ENCODE assay signal across 1 cellular context in genomic region chr2:201120500-201120899, GRCh38.
TF ChIP-seq lines count a peak whose summit lies in the region.

No MANE protein-coding gene starts in this region.

TF ChIP-seq in liver, 16 proteins besides CTCF, POLR2A, EP300 and RAD21 (continued from another document):
- TF ChIP-seq REST (IDR thresholded peaks at IDR 0.05) (no peak), JUND (IDR thresholded peaks at IDR 0.05) (no peak), ATF3 (IDR thresholded peaks at IDR 0.05) (no peak), NR2F2 (IDR thresholded peaks at IDR 0.05) (no peak), SP1 (IDR thresholded peaks at IDR 0.05) (no peak), GABPA (IDR thresholded peaks at IDR 0.05 in 1 of 2, conservative IDR thresholded peaks at IDR 0.05 in 1 of 2) (no peak), HNF4G (IDR thresholded peaks at IDR 0.05) (no peak), FOXA1 (IDR thresholded peaks at IDR 0.05) (no peak)
- TF ChIP-seq, protein P1, sequence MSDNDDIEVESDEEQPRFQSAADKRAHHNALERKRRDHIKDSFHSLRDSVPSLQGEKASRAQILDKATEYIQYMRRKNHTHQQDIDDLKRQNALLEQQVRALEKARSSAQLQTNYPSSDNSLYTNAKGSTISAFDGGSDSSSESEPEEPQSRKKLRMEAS (IDR thresholded peaks at IDR 0.05): no peak
